ENCODE assay signal across 15 cellular contexts in genomic region chr3:25872200-25872877, GRCh38.
DNase-seq lines count a peak whose midpoint lies in the region; ATAC-seq, FAIRE-seq and TF ChIP-seq lines count a peak whose summit lies in the region.
"Had no signal": no experiment of that assay in that cellular context is flagged by ENCODE, and none has a peak within 500 bp of the region (broad histone marks: within the 10 kb centered on the region; RNA-seq: fewer than 3 reads in every experiment).

No MANE protein-coding gene starts in this region.

- H3K4me3 ChIP-seq in SK-N-SH (ENCODE audit: low read depth in 2 of 2, low read length in 1 of 2) (no peak overlapping the region), K562 (no peak overlapping the region), right lobe of liver (no peak overlapping the region)
- H3K4me3 ChIP-seq in CD8-positive, alpha-beta memory T cell (ENCODE audit: low read length): no peak overlapping the region
- H3K4me3 ChIP-seq: A549 had no signal

- H3K4me1 ChIP-seq in SK-N-SH (ENCODE audit: control insufficient read depth in 1 of 2, insufficient read depth in 2 of 2, low read depth in 1 of 2, low read length in 1 of 2) (no peaks in the 10 kb centered on the region), K562 (replicated peaks in 1 of 2; ENCODE audit: control insufficient read depth in 2 of 2, insufficient read depth in 2 of 2, low read length in 2 of 2) (no peaks in the 10 kb centered on the region), right lobe of liver (no peaks in the 10 kb centered on the region)
- no peaks in the 10 kb centered on the region for H3K4me1 ChIP-seq in CD8-positive, alpha-beta memory T cell (ENCODE audit: insufficient read depth, low read length)
- H3K4me1 ChIP-seq: A549 had no signal

- ATAC-seq in SK-N-SH treated with all-trans-retinoic acid at 6 μM for 48 hours (no peak), GM21717 (IDR thresholded peaks at IDR 0.05; ENCODE audit: unreplicated experiment) (peak; percentile 95), HG03135 (IDR thresholded peaks at IDR 0.05; ENCODE audit: unreplicated experiment) (peak; percentile 83), K562 (no peak), right lobe of liver (no peak)
- ATAC-seq: A549, left lobe of liver, Panc1 had no signal

- H3K4me3 Mint-ChIP-seq in CD8-positive, alpha-beta memory T cell: peak overlapping the region in 2 of 7 donors; percentile 7 to 28
- H3K4me3 Mint-ChIP-seq: endodermal cell, neural crest cell had no signal

- H3K9me3 ChIP-seq in SK-N-SH: no peaks in the 10 kb centered on the region
- H3K9me3 ChIP-seq in K562 (replicated peaks; ENCODE audit: control insufficient read depth, insufficient read depth, low read depth, low read length): no peaks in the 10 kb centered on the region
- H3K9me3 ChIP-seq in CD8-positive, alpha-beta memory T cell (ENCODE audit: low read length): no peaks in the 10 kb centered on the region
- no peaks in the 10 kb centered on the region for H3K9me3 ChIP-seq in right lobe of liver
- H3K9me3 ChIP-seq: A549 had no signal

- H2AFZ ChIP-seq in SK-N-SH (ENCODE audit: low read depth): peak overlapping the region; percentile 3; the same call in 1 of the 2 replicates
- no peak overlapping the region for H2AFZ ChIP-seq in K562 (ENCODE audit: low read depth, low read length)

- H4K20me1 ChIP-seq in SK-N-SH (ENCODE audit: insufficient read depth) (no peaks in the 10 kb centered on the region), K562 (replicated peaks; ENCODE audit: control insufficient read depth, insufficient read depth, low read length) (no peaks in the 10 kb centered on the region)

- peaks cover 0 to 5% (median 4%) of the 10 kb centered on the region in 3 donors for H3K4me1 Mint-ChIP-seq in CD8-positive, alpha-beta memory T cell
- H3K4me1 Mint-ChIP-seq: neural crest cell had no signal

- TF ChIP-seq EP300 in SK-N-SH (IDR thresholded peaks at IDR 0.05; ENCODE audit: borderline replicate concordance in 1 of 2, low read depth in 1 of 2, low read length in 1 of 2) (no peak), K562 (IDR thresholded peaks at IDR 0.05; ENCODE audit: low read length) (no peak)

- H3K27me3 ChIP-seq in SK-N-SH (ENCODE audit: insufficient read depth) (no peaks in the 10 kb centered on the region), K562 (ENCODE audit: control insufficient read depth in 2 of 2, insufficient read depth in 2 of 2, low read length in 2 of 2) (no peaks in the 10 kb centered on the region), right lobe of liver (no peaks in the 10 kb centered on the region)
- no peaks in the 10 kb centered on the region for H3K27me3 ChIP-seq in CD8-positive, alpha-beta memory T cell (ENCODE audit: insufficient read depth, low read length, poor library complexity, severe bottlenecking)

- DNase-seq in SK-N-SH (no peak), K562 (ENCODE audit: extremely low read depth in 1 of 4, low spot score in 3 of 4) (no peak), NCI-H1092 treated with DMSO at 0.1 percent for 48 hours (lab: John Stamatoyannopoulos, UW) (no peak), right lobe of liver (no peak)
- DNase-seq in CD8-positive, alpha-beta memory T cell: no peak
- DNase-seq: activated T-cell treated with anti-CD3 and anti-CD28 coated beads, Interleukin-2, amount 50 U/mL, for 1 hour; endodermal cell; NCI-H187 treated with DMSO at 0.1 percent for 48 hours had no signal

- H3K36me3 ChIP-seq in SK-N-SH (replicated peaks in 1 of 2; ENCODE audit: control insufficient read depth in 1 of 2, insufficient read depth in 2 of 2, low read length in 1 of 2) (no peaks in the 10 kb centered on the region), K562 (ENCODE audit: control insufficient read depth, insufficient read depth, low read length) (no peaks in the 10 kb centered on the region), right lobe of liver (no peaks in the 10 kb centered on the region)
- no peaks in the 10 kb centered on the region for H3K36me3 ChIP-seq in CD8-positive, alpha-beta memory T cell (ENCODE audit: insufficient read depth, low read length)

- H3K36me3 Mint-ChIP-seq in CD8-positive, alpha-beta memory T cell: peaks cover 0 to 8% (median 0%) of the 10 kb centered on the region in 3 donors

- H3K4me2 ChIP-seq in SK-N-SH (no peak overlapping the region), K562 (ENCODE audit: insufficient read depth, low read length) (no peak overlapping the region)
- H3K4me2 ChIP-seq: A549 had no signal

- TF ChIP-seq CTCF in SK-N-SH (IDR thresholded peaks at IDR 0.05) (no peak), K562 (IDR thresholded peaks at IDR 0.05 in 2 of 3, conservative IDR thresholded peaks at IDR 0.05 in 1 of 3; ENCODE audit: insufficient read depth in 2 of 3, low read depth in 1 of 3, low read length in 3 of 3) (no peak), right lobe of liver (IDR thresholded peaks at IDR 0.05) (no peak)

- CTCF ChIA-PET in SK-N-SH (lab: Yijun Ruan, JAX) (interaction anchor here (1.1 to 2.5 kb wide), 2 partner anchors 15 to 841 kb away, joined by 3 to 8 read pairs; no protein-coding TSS in a partner anchor), K562 (lab: Yijun Ruan, JAX; ENCODE audit: low intra/inter-chr PET ratio) (no interaction called here)
- CTCF ChIA-PET in CD8-positive, alpha-beta memory T cell (lab: Charles Lee): interaction anchor here (0.7 kb wide), 1 partner anchor 15 kb away, joined by 3 read pairs; no protein-coding TSS in a partner anchor

- peaks cover 0 to 2% (median 0%) of the 10 kb centered on the region in 5 donors for H3K9me3 Mint-ChIP-seq in CD8-positive, alpha-beta memory T cell
- H3K9me3 Mint-ChIP-seq: endodermal cell, neural crest cell had no signal

- intact Hi-C loops in K562 (cut with micrococcal nuclease) (no loop called here), right lobe of liver (cut with DNase I) (no loop called here)

- no peak for TF ChIP-seq RAD21 in SK-N-SH (IDR thresholded peaks at IDR 0.05; ENCODE audit: low read length)
- TF ChIP-seq RAD21 in K562 (CRISPR knock-in tag; conservative IDR thresholded peaks at IDR 0.05 in 1 of 2, IDR thresholded peaks at IDR 0.05 in 1 of 2): no peak

- no TSS peak for BruUV-seq in K562 (replicated peaks; lab: Mats Ljungman, UMichigan)

- FAIRE-seq in K562 (lab: Jason Lieb, UNC): no peak
- FAIRE-seq: A549 had no signal

- H3K27ac Mint-ChIP-seq in CD8-positive, alpha-beta memory T cell: no peak overlapping the region
- H3K27ac Mint-ChIP-seq: endodermal cell had no signal

- POLR2A ChIA-PET in SK-N-SH (lab: Yijun Ruan, JAX) (no interaction called here), K562 (lab: Yijun Ruan, JAX) (no interaction called here)
- POLR2A ChIA-PET in CD8-positive, alpha-beta memory T cell (lab: Charles Lee): no interaction called here

- H3F3A ChIP-seq in SK-N-SH (replicated peaks; ENCODE audit: insufficient read depth): no peaks in the 10 kb centered on the region

- 42% methylated on average over 3 of the region's 3 CpGs for WGBS in SK-N-SH (ENCODE audit: low lambda C conversion rate)
- 0% methylated on average over 3 of the region's 3 CpGs for WGBS in K562 (ENCODE audit: insufficient coverage, low coverage, missing lambda C conversion rate)
- WGBS in right lobe of liver (ENCODE audit: insufficient coverage, low coverage, low lambda C conversion rate, missing lambda C conversion rate): 46% methylated on average over 3 of the region's 3 CpGs

- no peaks in the 10 kb centered on the region; the same call in 1 of the 2 replicates for H3K9me2 ChIP-seq in SK-N-SH

- in situ Hi-C loops in K562 (cut with MboI): no loop called here

- peaks cover 4 to 7% of the 10 kb centered on the region in 2 donors for H3K27me3 Mint-ChIP-seq in CD8-positive, alpha-beta memory T cell

- no peak overlapping the region for H3K9ac ChIP-seq in SK-N-SH
- no peak overlapping the region for H3K9ac ChIP-seq in K562 (ENCODE audit: insufficient read depth in 1 of 2, low read depth in 2 of 2, low read length in 2 of 2)

- H3K9me1 ChIP-seq in K562 (ENCODE audit: control insufficient read depth, insufficient read depth, low read length): no peaks in the 10 kb centered on the region

- no peak overlapping the region for H3K27ac ChIP-seq in SK-N-SH (ENCODE audit: low read depth in 2 of 2, low read length in 1 of 2)
- no peak overlapping the region for H3K27ac ChIP-seq in K562 (ENCODE audit: extremely low read depth, low read depth, low read length)
- no peak overlapping the region for H3K27ac ChIP-seq in CD8-positive, alpha-beta memory T cell (ENCODE audit: low read depth, low read length)
- H3K27ac ChIP-seq in right lobe of liver: no peak overlapping the region
- H3K27ac ChIP-seq: A549 had no signal

- TF ChIP-seq POLR2A in K562 (conservative IDR thresholded peaks at IDR 0.05) (no peak), right lobe of liver (IDR thresholded peaks at IDR 0.05) (no peak)

- no peaks in the 10 kb centered on the region for H3K79me2 ChIP-seq in SK-N-SH (ENCODE audit: insufficient read depth)
- no peaks in the 10 kb centered on the region for H3K79me2 ChIP-seq in K562 (ENCODE audit: control insufficient read depth, insufficient read depth, low read length)

TF ChIP-seq in SK-N-SH, 30 proteins besides CTCF, POLR2A, EP300 and RAD21 (continues in another document):
- TF ChIP-seq RCOR1 (IDR thresholded peaks at IDR 0.05; ENCODE audit: low read length): no peak
- no peak for TF ChIP-seq GATA2 (CRISPR knock-in tag; IDR thresholded peaks at IDR 0.05)

TF ChIP-seq in SK-N-SH treated with all-trans-retinoic acid at 6 μM for 48 hours, 23 proteins besides CTCF, POLR2A, EP300 and RAD21 (continues in another document):
- no peak for TF ChIP-seq RARB (CRISPR knock-in tag; IDR thresholded peaks at IDR 0.05)
- TF ChIP-seq TOX (CRISPR knock-in tag; IDR thresholded peaks at IDR 0.05; ENCODE audit: borderline replicate concordance): no peak
- no peak for TF ChIP-seq ZFP30 (CRISPR knock-in tag; IDR thresholded peaks at IDR 0.05)
- no peak for TF ChIP-seq ZNF70 (CRISPR knock-in tag; IDR thresholded peaks at IDR 0.05)

TF ChIP-seq in K562, 482 proteins besides CTCF, POLR2A, EP300 and RAD21:
- TF ChIP-seq, protein P1, sequence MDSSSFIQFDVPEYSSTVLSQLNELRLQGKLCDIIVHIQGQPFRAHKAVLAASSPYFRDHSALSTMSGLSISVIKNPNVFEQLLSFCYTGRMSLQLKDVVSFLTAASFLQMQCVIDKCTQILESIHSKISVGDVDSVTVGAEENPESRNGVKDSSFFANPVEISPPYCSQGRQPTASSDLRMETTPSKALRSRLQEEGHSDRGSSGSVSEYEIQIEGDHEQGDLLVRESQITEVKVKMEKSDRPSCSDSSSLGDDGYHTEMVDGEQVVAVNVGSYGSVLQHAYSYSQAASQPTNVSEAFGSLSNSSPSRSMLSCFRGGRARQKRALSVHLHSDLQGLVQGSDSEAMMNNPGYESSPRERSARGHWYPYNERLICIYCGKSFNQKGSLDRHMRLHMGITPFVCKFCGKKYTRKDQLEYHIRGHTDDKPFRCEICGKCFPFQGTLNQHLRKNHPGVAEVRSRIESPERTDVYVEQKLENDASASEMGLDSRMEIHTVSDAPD (CRISPR knock-in tag; IDR thresholded peaks at IDR 0.05): no peak
- TF ChIP-seq HOXB6 (CRISPR knock-in tag; IDR thresholded peaks at IDR 0.05; ENCODE audit: borderline replicate concordance) (no peak), ZNF316 (IDR thresholded peaks at IDR 0.05) (0 out of 2 replicates have a peak, but pooled peaks have one; percentile 9)

Comparison
In these comparisons a context has a peak if more than half of its experiments do, and no peak if none do; other contexts are left out.
1. ATAC-seq: peak in GM21717 (single experiment) and HG03135 (single experiment); none in SK-N-SH treated with all-trans-retinoic acid at 6 μM for 48 hours (single experiment), K562 (single experiment) and right lobe of liver (0 of 4).